1 cellular context compared by ENCODE assay signal in the genomic region with DNA sequence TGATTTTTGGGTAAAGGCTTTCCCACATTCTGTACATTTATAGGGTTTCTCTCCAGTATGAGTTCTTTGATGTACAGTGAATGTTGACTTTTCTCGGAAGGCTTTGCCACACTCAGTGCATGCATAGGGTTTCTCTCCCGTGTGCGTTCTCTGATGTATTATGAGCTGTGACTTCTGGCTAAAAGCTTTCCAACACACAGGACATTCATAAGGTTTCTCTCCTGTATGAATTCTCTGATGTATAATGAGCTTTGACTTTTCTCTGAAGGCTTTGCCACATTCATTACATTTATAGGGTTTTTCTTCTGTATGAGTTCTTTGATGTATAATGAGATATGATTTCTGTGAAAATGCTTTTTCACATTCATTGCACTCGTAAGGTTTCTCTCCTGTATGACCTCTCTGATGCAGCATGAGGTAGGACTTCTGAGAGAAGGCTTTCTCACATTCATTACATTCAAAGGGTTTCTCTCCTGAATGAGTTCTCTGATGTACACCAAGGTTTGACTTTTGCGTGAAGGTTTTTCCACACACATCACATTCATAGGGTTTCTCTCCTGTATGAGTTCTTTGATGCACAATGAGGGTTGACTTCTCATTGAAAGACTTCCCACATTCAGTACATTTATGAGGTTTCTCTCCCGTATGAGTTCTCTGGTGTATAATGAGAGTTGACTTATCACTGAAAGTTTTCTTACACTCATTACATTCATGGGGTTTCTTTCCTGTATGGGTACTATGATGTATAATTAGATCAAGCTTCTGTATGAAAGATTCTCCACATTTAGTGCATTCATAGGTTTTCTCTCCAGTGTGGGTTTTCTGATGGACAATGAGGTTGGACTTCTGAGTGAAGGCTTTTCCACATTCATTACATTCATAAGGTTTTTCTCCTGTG.
TF ChIP-seq lines count a peak whose summit lies in the region.

No MANE protein-coding gene starts in this region.

TF ChIP-seq in A549, 52 proteins besides CTCF, POLR2A, EP300 and RAD21 (continued from another document):
- TF ChIP-seq, protein P1, sequence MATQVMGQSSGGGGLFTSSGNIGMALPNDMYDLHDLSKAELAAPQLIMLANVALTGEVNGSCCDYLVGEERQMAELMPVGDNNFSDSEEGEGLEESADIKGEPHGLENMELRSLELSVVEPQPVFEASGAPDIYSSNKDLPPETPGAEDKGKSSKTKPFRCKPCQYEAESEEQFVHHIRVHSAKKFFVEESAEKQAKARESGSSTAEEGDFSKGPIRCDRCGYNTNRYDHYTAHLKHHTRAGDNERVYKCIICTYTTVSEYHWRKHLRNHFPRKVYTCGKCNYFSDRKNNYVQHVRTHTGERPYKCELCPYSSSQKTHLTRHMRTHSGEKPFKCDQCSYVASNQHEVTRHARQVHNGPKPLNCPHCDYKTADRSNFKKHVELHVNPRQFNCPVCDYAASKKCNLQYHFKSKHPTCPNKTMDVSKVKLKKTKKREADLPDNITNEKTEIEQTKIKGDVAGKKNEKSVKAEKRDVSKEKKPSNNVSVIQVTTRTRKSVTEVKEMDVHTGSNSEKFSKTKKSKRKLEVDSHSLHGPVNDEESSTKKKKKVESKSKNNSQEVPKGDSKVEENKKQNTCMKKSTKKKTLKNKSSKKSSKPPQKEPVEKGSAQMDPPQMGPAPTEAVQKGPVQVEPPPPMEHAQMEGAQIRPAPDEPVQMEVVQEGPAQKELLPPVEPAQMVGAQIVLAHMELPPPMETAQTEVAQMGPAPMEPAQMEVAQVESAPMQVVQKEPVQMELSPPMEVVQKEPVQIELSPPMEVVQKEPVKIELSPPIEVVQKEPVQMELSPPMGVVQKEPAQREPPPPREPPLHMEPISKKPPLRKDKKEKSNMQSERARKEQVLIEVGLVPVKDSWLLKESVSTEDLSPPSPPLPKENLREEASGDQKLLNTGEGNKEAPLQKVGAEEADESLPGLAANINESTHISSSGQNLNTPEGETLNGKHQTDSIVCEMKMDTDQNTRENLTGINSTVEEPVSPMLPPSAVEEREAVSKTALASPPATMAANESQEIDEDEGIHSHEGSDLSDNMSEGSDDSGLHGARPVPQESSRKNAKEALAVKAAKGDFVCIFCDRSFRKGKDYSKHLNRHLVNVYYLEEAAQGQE (IDR thresholded peaks at IDR 0.05): no peak
TF ChIP-seq in A549: peak in this region for 0.
